Comparison of ENCODE assay signal across 10 cellular contexts in the genomic region with DNA sequence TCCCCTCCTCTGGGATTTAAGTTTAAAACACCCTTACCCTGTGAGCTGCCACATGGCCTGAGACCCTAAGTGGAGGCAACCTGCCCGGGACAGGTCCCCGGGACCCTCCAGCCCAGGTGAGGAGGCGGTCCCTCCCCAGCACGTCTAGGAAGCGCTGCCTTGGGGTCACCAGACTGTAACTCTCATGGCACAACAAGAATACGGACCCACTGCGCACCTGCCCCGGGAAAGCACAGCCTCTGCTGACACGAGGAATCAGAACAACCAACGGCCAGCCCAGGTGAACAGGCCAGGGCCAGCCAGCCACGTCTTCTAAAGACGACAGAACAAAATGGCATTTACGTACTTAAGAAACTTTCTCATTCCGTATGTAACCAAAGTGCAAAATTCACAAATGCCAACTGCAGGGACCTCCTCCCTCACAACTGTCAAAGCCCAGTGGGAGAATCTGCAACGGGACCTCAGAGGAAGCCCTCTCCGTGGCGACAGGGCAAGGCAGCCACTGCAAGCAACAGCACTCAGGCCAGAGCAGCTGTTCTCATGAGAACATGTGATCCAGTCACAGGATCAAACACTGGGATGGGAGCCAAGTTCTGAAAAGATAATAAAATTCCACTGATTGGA.
A peak's percentile ranks its signal among the peaks of the same experiment; 100 is the strongest.
DNase-seq lines count a peak whose midpoint lies in the region; ATAC-seq and TF ChIP-seq lines count a peak whose summit lies in the region.
"Had no signal": no experiment of that assay in that cellular context is flagged by ENCODE, and none has a peak within 500 bp of the region (broad histone marks: within the 10 kb centered on the region; RNA-seq: fewer than 3 reads in every experiment).

No MANE protein-coding gene starts in this region.

- H3K4me1 ChIP-seq in esophagus muscularis mucosa, result peaks cover 18 to 71% (median 57%) of the 10 kb centered on the region in 4 donors

- TF ChIP-seq CTCF in esophagus muscularis mucosa (IDR thresholded peaks at IDR 0.05), result no peak
- TF ChIP-seq CTCF in nephron (IDR thresholded peaks at IDR 0.05; ENCODE audit: unreplicated experiment in 3 of 3), result no peak
- no peak for TF ChIP-seq CTCF in omental fat pad (IDR thresholded peaks at IDR 0.05)

- WGBS in esophagus muscularis mucosa, result 65% methylated on average over 16 of the region's 17 CpGs

- H3K27me3 Mint-ChIP-seq in nephron (ENCODE audit: low read depth), result no peaks in the 10 kb centered on the region
- H3K27me3 Mint-ChIP-seq: naive thymus-derived CD4-positive, alpha-beta T cell had no signal

- H3K36me3 Mint-ChIP-seq in nephron (ENCODE audit: low read depth), result peaks cover 58% of the 10 kb centered on the region

- intact Hi-C loops in esophagus muscularis mucosa (cut with DNase I), result no loop called here

- no peak for TF ChIP-seq EP300 in esophagus muscularis mucosa (IDR thresholded peaks at IDR 0.05)

- no peaks in the 10 kb centered on the region for H3K9me3 ChIP-seq in esophagus muscularis mucosa

- peak; percentile 51 for DNase-seq in COR-L47 (lab: John Stamatoyannopoulos, UW)
- peak; percentile 50 for DNase-seq in NCI-H2171 (lab: John Stamatoyannopoulos, UW)
- no peak for DNase-seq in esophagus muscularis mucosa (ENCODE audit: extremely low spot score)
- no peak for DNase-seq in stimulated activated naive CD8-positive, alpha-beta T cell treated with anti-CD3 and anti-CD28 coated beads, Interleukin-15, Interleukin-2, amounts not matched to agents 100 U/mL and 50 U/mL, for 24 hours
- no peak for DNase-seq in omental fat pad (ENCODE audit: low spot score)
- DNase-seq: activated gamma-delta T cell treated with Interleukin-2 at 50 U/mL for 16 hours; naive thymus-derived CD4-positive, alpha-beta T cell had no signal

- peaks cover 0 to 35% (median 2%) of the 10 kb centered on the region in 4 donors for H3K36me3 ChIP-seq in esophagus muscularis mucosa

- peak overlapping the region in 2 of 3 experiments; percentile 6 to 56 for H3K4me3 Mint-ChIP-seq in nephron

- no peak for TF ChIP-seq POLR2A in esophagus muscularis mucosa (IDR thresholded peaks at IDR 0.05; ENCODE audit: low read depth)

- H3K4me3 ChIP-seq in esophagus muscularis mucosa, result no peak overlapping the region

- H3K9me3 Mint-ChIP-seq in nephron, result peaks cover 9% of the 10 kb centered on the region

- H3K4me1 Mint-ChIP-seq in nephron, result peaks cover 61% of the 10 kb centered on the region

- peak overlapping the region in 2 of 3 experiments; percentile 87 to 90 for H3K27ac Mint-ChIP-seq in nephron

- no peak for ATAC-seq in GM21423 (IDR thresholded peaks at IDR 0.05; ENCODE audit: unreplicated experiment)
- ATAC-seq in stimulated activated naive CD8-positive, alpha-beta T cell treated with anti-CD3 and anti-CD28 coated beads, Interleukin-15, Interleukin-2, amounts not matched to agents 100 U/mL and 50 U/mL, for 24 hours, result no peak
- no peak for ATAC-seq in omental fat pad (ENCODE audit: low FRiP score)
- ATAC-seq in HG03135 (IDR thresholded peaks at IDR 0.05; ENCODE audit: unreplicated experiment), result no peak
- ATAC-seq: naive thymus-derived CD4-positive, alpha-beta T cell had no signal

- no peaks in the 10 kb centered on the region for H3K27me3 ChIP-seq in esophagus muscularis mucosa

- peak overlapping the region; percentile 65 to 93 (median 86) for H3K27ac ChIP-seq in esophagus muscularis mucosa (replicated peaks in 1 of 4)

Comparison
In these comparisons a context has a peak if more than half of its experiments do, and no peak if none do; other contexts are left out.
1. DNase-seq: peak in COR-L47 (single experiment) and NCI-H2171 (single experiment); none in esophagus muscularis mucosa (single experiment), stimulated activated naive CD8-positive, alpha-beta T cell treated with anti-CD3 and anti-CD28 coated beads, Interleukin-15, Interleukin-2, amounts not matched to agents 100 U/mL and 50 U/mL, for 24 hours (single experiment) and omental fat pad (single experiment).